In the genomic region with DNA sequence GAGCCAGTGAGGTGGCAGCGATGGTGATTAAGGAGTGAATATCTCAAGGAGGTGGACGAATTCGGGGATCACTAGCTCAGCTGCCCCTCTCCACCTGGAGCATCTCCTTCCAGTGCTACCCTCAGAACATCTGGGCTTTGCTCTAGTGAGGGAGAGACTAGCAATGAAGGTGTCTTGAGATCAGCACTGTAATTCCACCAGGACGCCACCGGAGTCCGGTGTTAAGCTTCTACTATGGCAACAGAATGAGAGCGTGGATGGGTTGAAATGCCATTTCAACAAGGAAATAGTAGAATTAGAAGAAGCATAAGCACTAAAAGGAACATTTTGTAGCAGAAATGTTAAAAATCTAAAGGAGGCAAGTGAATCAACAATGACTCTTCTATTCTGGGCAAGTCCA, we compare ENCODE assay signal across 1 cellular context.
TF ChIP-seq lines count a peak whose summit lies in the region.

No MANE protein-coding gene starts in this region.

TF ChIP-seq in SK-N-SH, 30 proteins besides CTCF, POLR2A, EP300 and RAD21 (continued from another document):
- TF ChIP-seq FOSL2 (IDR thresholded peaks at IDR 0.05; ENCODE audit: borderline replicate concordance, low read depth): no peak
